ENCODE assay signal across 3 cellular contexts in genomic region chr1:228177936-228178710, GRCh38.
A peak's percentile ranks its signal among the peaks of the same experiment; 100 is the strongest.
TF ChIP-seq lines count a peak whose summit lies in the region.

No MANE protein-coding gene starts in this region.

TF ChIP-seq in HEK293, 187 proteins besides CTCF, POLR2A, EP300 and RAD21:
- TF ChIP-seq ZNF280D (tag by site-specific recombination; IDR thresholded peaks at IDR 0.05), result no peak
- peak; percentile 77 for TF ChIP-seq ZNF121 (tag by site-specific recombination; IDR thresholded peaks at IDR 0.05)

TF ChIP-seq in K562, 482 proteins besides CTCF, POLR2A, EP300 and RAD21:
- no peak for TF ChIP-seq IRF2 (CRISPR knock-in tag; IDR thresholded peaks at IDR 0.05)
- no peak for TF ChIP-seq ARNT (IDR thresholded peaks at IDR 0.05)
- peak; percentile 92 for TF ChIP-seq ZNF121 (CRISPR knock-in tag; conservative IDR thresholded peaks at IDR 0.05)
- TF ChIP-seq MTA1 (IDR thresholded peaks at IDR 0.05; ENCODE audit: borderline replicate concordance), result no peak
- TF ChIP-seq KDM1A (IDR thresholded peaks at IDR 0.05), result peak in 1 of 2 experiments; percentile 18; a peak in 1 of 4 replicates
- TF ChIP-seq OTX1 (CRISPR knock-in tag; IDR thresholded peaks at IDR 0.05), result no peak
- no peak for TF ChIP-seq PML (IDR thresholded peaks at IDR 0.05; ENCODE audit: low read length)
- no peak for TF ChIP-seq ZBTB49 (CRISPR knock-in tag; IDR thresholded peaks at IDR 0.05; ENCODE audit: borderline replicate concordance)
- no peak for TF ChIP-seq ZNF311 (CRISPR knock-in tag; IDR thresholded peaks at IDR 0.05)
- TF ChIP-seq TFAM (CRISPR knock-in tag; conservative IDR thresholded peaks at IDR 0.05), result no peak
- TF ChIP-seq ELK1 (CRISPR knock-in tag; IDR thresholded peaks at IDR 0.05), result no peak
- TF ChIP-seq CREBBP (IDR thresholded peaks at IDR 0.05; ENCODE audit: low read depth, low read length), result no peak
- TF ChIP-seq GTF2B (IDR thresholded peaks at IDR 0.05; ENCODE audit: extremely low read depth, insufficient read length), result no peak
- no peak for TF ChIP-seq CBFB (CRISPR knock-in tag; IDR thresholded peaks at IDR 0.05)
- TF ChIP-seq SMARCA5 (IDR thresholded peaks at IDR 0.05), result no peak
- TF ChIP-seq ZNF197 (CRISPR knock-in tag; IDR thresholded peaks at IDR 0.05; ENCODE audit: low read depth), result no peak
- TF ChIP-seq E2F4 (CRISPR knock-in tag; IDR thresholded peaks at IDR 0.05; ENCODE audit: low read depth), result no peak

TF ChIP-seq in GM23338, 12 proteins besides CTCF, POLR2A, EP300 and RAD21:
- TF ChIP-seq ZNF114 (CRISPR knock-in tag; IDR thresholded peaks at IDR 0.05) (no peak), ZNF331 (CRISPR knock-in tag; IDR thresholded peaks at IDR 0.05; ENCODE audit: low read depth) (no peak), POLR2AphosphoS5 (IDR thresholded peaks at IDR 0.05; ENCODE audit: low read depth) (no peak), NANOG (IDR thresholded peaks at IDR 0.05; ENCODE audit: borderline replicate concordance) (no peak), EZH2 (IDR thresholded peaks at IDR 0.05; ENCODE audit: low read depth, unreplicated experiment) (no peak), REST (IDR thresholded peaks at IDR 0.05; ENCODE audit: unreplicated experiment) (no peak), STAT1 (IDR thresholded peaks at IDR 0.05; ENCODE audit: unreplicated experiment) (no peak), ZNF462 (CRISPR knock-in tag; IDR thresholded peaks at IDR 0.05) (no peak), JUNB (IDR thresholded peaks at IDR 0.05; ENCODE audit: unreplicated experiment) (no peak), EZH2phosphoT487 (IDR thresholded peaks at IDR 0.05; ENCODE audit: unreplicated experiment) (no peak)
